Comparison of ENCODE assay signal across 9 cellular contexts in genomic region chr1:25568834-25569598, GRCh38. TPM values are rescaled to one million over a fixed set of nuclear protein-coding genes. Genes with fewer than 3 reads are reported as not detected.
DNase-seq lines count a peak whose midpoint lies in the region; ATAC-seq and TF ChIP-seq lines count a peak whose summit lies in the region.
"Had no signal": no experiment of that assay in that cellular context is flagged by ENCODE, and none has a peak within 500 bp of the region (broad histone marks: within the 10 kb centered on the region; RNA-seq: fewer than 3 reads in every experiment).

No MANE protein-coding gene starts in this region.

- no peak for TF ChIP-seq EP300 in gastroesophageal sphincter (IDR thresholded peaks at IDR 0.05)

- peaks cover 0 to 81% (median 39%) of the 10 kb centered on the region in 3 donors for H3K4me1 ChIP-seq in gastroesophageal sphincter
- H3K4me1 ChIP-seq in effector memory CD4-positive, alpha-beta T cell (ENCODE audit: control insufficient read depth, insufficient read depth, low read length, poor library complexity, severe bottlenecking): peaks cover 36% of the 10 kb centered on the region

- DNase-seq in H4 (ENCODE audit: low spot score) (peak; percentile 78), SW480 (ENCODE audit: low spot score) (peak; percentile 90), inferior parietal cortex (ENCODE audit: extremely low spot score) (no peak)
- peak in 1 of 2 donors; percentile 56 for DNase-seq in stimulated activated naive CD8-positive, alpha-beta T cell treated with anti-CD3 and anti-CD28 coated beads, Interleukin-15, amount 100 ng/mL, for 72 hours
- no peak for DNase-seq in effector memory CD4-positive, alpha-beta T cell

- peak overlapping the region; percentile 41 to 77 for H3K27ac Mint-ChIP-seq in stimulated activated naive CD8-positive, alpha-beta T cell treated with anti-CD3 and anti-CD28 coated beads, Interleukin-15, amount 100 ng/mL, for 72 hours

- H3K9me3 Mint-ChIP-seq in stimulated activated naive CD8-positive, alpha-beta T cell treated with anti-CD3 and anti-CD28 coated beads, Interleukin-15, amount 100 ng/mL, for 72 hours: no peaks in the 10 kb centered on the region

- peaks cover 0 to 7% of the 10 kb centered on the region in 2 donors for H3K36me3 ChIP-seq in gastroesophageal sphincter
- H3K36me3 ChIP-seq in effector memory CD4-positive, alpha-beta T cell (ENCODE audit: control insufficient read depth, insufficient read depth, low read length): peaks cover 11% of the 10 kb centered on the region

- H3K27me3 ChIP-seq in gastroesophageal sphincter: no peaks in the 10 kb centered on the region
- no peaks in the 10 kb centered on the region for H3K27me3 ChIP-seq in effector memory CD4-positive, alpha-beta T cell (replicated peaks; ENCODE audit: control insufficient read depth, insufficient read depth, low read length, poor library complexity, severe bottlenecking)

- ATAC-seq in gastroesophageal sphincter (no peak), HG03342 (IDR thresholded peaks at IDR 0.05; ENCODE audit: unreplicated experiment) (no peak), GM21786 (IDR thresholded peaks at IDR 0.05; ENCODE audit: unreplicated experiment) (no peak)
- peak; percentile 68 for ATAC-seq in stimulated activated naive CD8-positive, alpha-beta T cell treated with anti-CD3 and anti-CD28 coated beads, Interleukin-15, amount 100 ng/mL, for 72 hours

- peaks cover 92% of the 10 kb centered on the region for H3K4me1 Mint-ChIP-seq in stimulated activated naive CD8-positive, alpha-beta T cell treated with anti-CD3 and anti-CD28 coated beads, Interleukin-15, amount 100 ng/mL, for 72 hours

- H3K9me3 ChIP-seq in gastroesophageal sphincter: no peaks in the 10 kb centered on the region
- no peaks in the 10 kb centered on the region for H3K9me3 ChIP-seq in effector memory CD4-positive, alpha-beta T cell (ENCODE audit: control insufficient read depth, low read length)

- TF ChIP-seq CTCF in gastroesophageal sphincter (IDR thresholded peaks at IDR 0.05): no peak

- peak overlapping the region; percentile 38 to 63 for H3K4me3 Mint-ChIP-seq in stimulated activated naive CD8-positive, alpha-beta T cell treated with anti-CD3 and anti-CD28 coated beads, Interleukin-15, amount 100 ng/mL, for 72 hours

- WGBS in gastroesophageal sphincter (ENCODE audit: low coverage in 1 of 2), 2 donors: 90% methylated on average over 8 of the region's 21 CpGs; no CpG with 5 or more reads in 1 of the 2 donors

- no peak overlapping the region for H3K4me3 ChIP-seq in gastroesophageal sphincter
- no peak overlapping the region for H3K4me3 ChIP-seq in effector memory CD4-positive, alpha-beta T cell (ENCODE audit: insufficient read depth, low read depth, low read length, poor library complexity, severe bottlenecking)

- TF ChIP-seq POLR2A in gastroesophageal sphincter (IDR thresholded peaks at IDR 0.05): no peak

- H3K27me3 Mint-ChIP-seq in stimulated activated naive CD8-positive, alpha-beta T cell treated with anti-CD3 and anti-CD28 coated beads, Interleukin-15, amount 100 ng/mL, for 72 hours: no peaks in the 10 kb centered on the region

- H3K27ac ChIP-seq in gastroesophageal sphincter: peak overlapping the region; percentile 76 to 92 (median 90)
- no peak overlapping the region for H3K27ac ChIP-seq in effector memory CD4-positive, alpha-beta T cell (ENCODE audit: insufficient read depth, low read length, poor library complexity, severe bottlenecking)
- H3K27ac ChIP-seq: HL-60 had no signal

RNA-seq across cellular contexts. Expression of gene LDLRAP1, which starts 25.6 kb away (rescaled TPM):
- total RNA-seq in H4 (2014; rRNA removed; shearing (Covaris generic)): 9.5 and 12.5 TPM in 2 replicates
- total RNA-seq in gastroesophageal sphincter: 10 to 100 TPM; 13.6 to 21.3 (median 17.2) TPM

RNA-seq across cellular contexts. Expression of gene MAN1C1, which starts 47.6 kb away (rescaled TPM):
- total RNA-seq in H4 (2014; rRNA removed; shearing (Covaris generic)): 0.95 TPM in 1 of 2 replicates, not detected in the other
- total RNA-seq in gastroesophageal sphincter: 10 to 100 TPM; 20.0 to 38.1 (median 27.8) TPM

Comparison
In these comparisons a context has a peak if more than half of its experiments do, and no peak if none do; other contexts are left out.
1. DNase-seq: peak in H4 (single experiment) and SW480 (single experiment); none in effector memory CD4-positive, alpha-beta T cell (0 of 3) and inferior parietal cortex (single experiment).
2. RNA of gene MAN1C1, which starts 47.6 kb away (total RNA-seq): 20.0 to 38.1 TPM in gastroesophageal sphincter; 0.95 TPM in H4; every median in the first group is over 10 times any median in the second.